16 cellular contexts compared by ENCODE assay signal in genomic region chr11:115272925-115273324, GRCh38.
DNase-seq lines count a peak whose midpoint lies in the region; ATAC-seq and TF ChIP-seq lines count a peak whose summit lies in the region.
"Had no signal": no experiment of that assay in that cellular context is flagged by ENCODE, and none has a peak within 500 bp of the region (broad histone marks: within the 10 kb centered on the region; RNA-seq: fewer than 3 reads in every experiment).

No MANE protein-coding gene starts in this region.

- no peaks in the 10 kb centered on the region for H3K27me3 Mint-ChIP-seq in endothelial cell (ENCODE audit: unreplicated experiment)

- peaks cover 8% of the 10 kb centered on the region for H3K4me1 Mint-ChIP-seq in endothelial cell (ENCODE audit: unreplicated experiment)
- H3K4me1 Mint-ChIP-seq: CD4-positive, alpha-beta memory T cell had no signal

- H3K9ac ChIP-seq in KMS-11: no peak overlapping the region

- H3K4me3 Mint-ChIP-seq in endothelial cell (ENCODE audit: unreplicated experiment): no peak overlapping the region
- H3K4me3 Mint-ChIP-seq: CD4-positive, alpha-beta memory T cell; HFFc6 had no signal

- no peak overlapping the region for H3K27ac Mint-ChIP-seq in endothelial cell (ENCODE audit: unreplicated experiment)
- H3K27ac Mint-ChIP-seq: CD4-positive, alpha-beta memory T cell; HFFc6 had no signal

- H3K36me3 Mint-ChIP-seq in endothelial cell (ENCODE audit: low read depth, unreplicated experiment): no peaks in the 10 kb centered on the region
- H3K36me3 Mint-ChIP-seq: CD4-positive, alpha-beta memory T cell had no signal

- peak overlapping the region; percentile 54; the same call in 1 of the 2 replicates for H3K4me2 ChIP-seq in KMS-11
- H3K4me2 ChIP-seq: A549 had no signal

- H3K4me1 ChIP-seq in heart right ventricle: peaks cover 0 to 15% (median 0%) of the 10 kb centered on the region in 9 donors
- peaks cover 0 to 5% of the 10 kb centered on the region in 2 donors for H3K4me1 ChIP-seq in right atrium auricular region
- H3K4me1 ChIP-seq in KMS-11 (ENCODE audit: low read depth, poor library complexity, severe bottlenecking): peaks cover 65% of the 10 kb centered on the region
- H3K4me1 ChIP-seq: A549 had no signal

- peak in 6 of 8 donors; percentile 35 to 84 (median 62) for ATAC-seq in heart right ventricle
- ATAC-seq in GM18511 (IDR thresholded peaks at IDR 0.05; ENCODE audit: unreplicated experiment): no peak
- ATAC-seq: A549, HepG2 had no signal

- H3K27me3 ChIP-seq in heart right ventricle: no peaks in the 10 kb centered on the region
- no peaks in the 10 kb centered on the region for H3K27me3 ChIP-seq in right atrium auricular region
- H3K27me3 ChIP-seq in KMS-11 (ENCODE audit: insufficient read depth, low read depth): no peaks in the 10 kb centered on the region
- H3K27me3 ChIP-seq: BE2C had no signal

- H3K36me3 ChIP-seq in heart right ventricle (no peaks in the 10 kb centered on the region), right atrium auricular region (no peaks in the 10 kb centered on the region), KMS-11 (ENCODE audit: insufficient read depth) (no peaks in the 10 kb centered on the region)
- H3K36me3 ChIP-seq: BE2C had no signal

- no peak for DNase-seq in heart right ventricle
- no peak for DNase-seq in right atrium auricular region (ENCODE audit: low spot score)
- peak; percentile 24 for DNase-seq in myocyte (ENCODE audit: low read depth)
- DNase-seq in endothelial cell (ENCODE audit: low spot score): no peak
- no peak for DNase-seq in hypothalamus (lab: John Stamatoyannopoulos, UW)
- DNase-seq: BE2C; CD4-positive, alpha-beta memory T cell; DMS79; EL; HCEC 1CT; HFFc6 had no signal

- H3K79me2 ChIP-seq in KMS-11 (ENCODE audit: insufficient read depth, low read depth): peaks cover 27% of the 10 kb centered on the region; the same call in 1 of the 2 replicates

- H3K4me3 ChIP-seq in heart right ventricle: no peak overlapping the region
- no peak overlapping the region for H3K4me3 ChIP-seq in right atrium auricular region
- H3K4me3 ChIP-seq in KMS-11 (IDR thresholded peaks at IDR 0.05; ENCODE audit: insufficient read depth, low read depth, low read length): no peak overlapping the region
- H3K4me3 ChIP-seq: A549 had no signal

- no peaks in the 10 kb centered on the region for H4K20me1 ChIP-seq in KMS-11 (ENCODE audit: insufficient read depth)

- H3K27ac ChIP-seq in heart right ventricle (no peak overlapping the region), right atrium auricular region (no peak overlapping the region), KMS-11 (no peak overlapping the region; the same call in 1 of the 2 replicates)
- H3K27ac ChIP-seq: A549, C4-2B had no signal

- WGBS in heart right ventricle, 2 donors: 44 to 51% methylated on average over 4 of the region's 4 CpGs

- no peaks in the 10 kb centered on the region for H3K9me3 Mint-ChIP-seq in endothelial cell (ENCODE audit: unreplicated experiment)

- H3K9me3 ChIP-seq in heart right ventricle: no peaks in the 10 kb centered on the region
- H3K9me3 ChIP-seq in right atrium auricular region: no peaks in the 10 kb centered on the region
- H3K9me3 ChIP-seq: A549, BE2C had no signal

- intact Hi-C loops in heart right ventricle (cut with DNase I): no loop called here

- TF ChIP-seq CTCF in heart right ventricle (IDR thresholded peaks at IDR 0.05) (no peak), right atrium auricular region (IDR thresholded peaks at IDR 0.05) (no peak), KMS-11 (conservative IDR thresholded peaks at IDR 0.05; ENCODE audit: low read depth, low read length) (no peak), endothelial cell (IDR thresholded peaks at IDR 0.05; ENCODE audit: unreplicated experiment) (no peak)

- no peak overlapping the region for H2AFZ ChIP-seq in KMS-11 (ENCODE audit: low read depth)
